In genomic region chr20:53009979-53010735, GRCh38 we compare ENCODE assay signal across 31 cellular contexts.
"Had no signal": no experiment of that assay in that cellular context is flagged by ENCODE, and none has a peak within 500 bp of the region (broad histone marks: within the 10 kb centered on the region; RNA-seq: fewer than 3 reads in every experiment).

No MANE protein-coding gene starts in this region.

- H3K27ac ChIP-seq: ascending aorta, body of pancreas, WERI-Rb-1 had no signal

- H3K4me3 Mint-ChIP-seq: activated CD4-positive, alpha-beta memory T cell treated with anti-CD3 and anti-CD28 coated beads, Interleukin-2, amount 10 ng/mL, durations not matched to agents 7 days and 5 days; activated naive CD8-positive, alpha-beta T cell treated with anti-CD3 and anti-CD28 coated beads for 36 hours; activated T-cell treated with anti-CD3 and anti-CD28 coated beads, Interleukin-2, amount 50 U/mL, for 72 hours; activated T-helper 17 cell treated with anti-CD3 and anti-CD28 coated beads, Interleukin-2, amount 50 U/mL, for 72 hours had no signal

- H3K36me3 ChIP-seq: ascending aorta, breast epithelium, MG63, WERI-Rb-1 had no signal

- H3K27me3 Mint-ChIP-seq: activated CD4-positive, alpha-beta memory T cell treated with anti-CD3 and anti-CD28 coated beads, Interleukin-2, amount 10 ng/mL, durations not matched to agents 7 days and 5 days; activated T-helper 17 cell treated with anti-CD3 and anti-CD28 coated beads, Interleukin-2, amount 50 U/mL, for 72 hours had no signal

- H3K27ac Mint-ChIP-seq: activated CD4-positive, alpha-beta memory T cell treated with anti-CD3 and anti-CD28 coated beads, Interleukin-2, amount 10 ng/mL, durations not matched to agents 7 days and 5 days; activated naive CD8-positive, alpha-beta T cell treated with anti-CD3 and anti-CD28 coated beads for 36 hours; activated T-cell treated with anti-CD3 and anti-CD28 coated beads, Interleukin-2, amount 50 U/mL, for 72 hours; activated T-helper 17 cell treated with anti-CD3 and anti-CD28 coated beads, Interleukin-2, amount 50 U/mL, for 72 hours had no signal

- H3K4me1 Mint-ChIP-seq: activated naive CD8-positive, alpha-beta T cell treated with anti-CD3 and anti-CD28 coated beads for 36 hours had no signal

- H3K27me3 ChIP-seq: ascending aorta, body of pancreas, breast epithelium, MG63 had no signal

- ATAC-seq: activated T-cell treated with anti-CD3 and anti-CD28 coated beads, Interleukin-2, amount 50 U/mL, for 72 hours; activated T-helper 17 cell treated with anti-CD3 and anti-CD28 coated beads, Interleukin-2, amount 50 U/mL, for 72 hours; body of pancreas had no signal

- DNase-seq: activated CD4-positive, alpha-beta memory T cell treated with anti-CD3 and anti-CD28 coated beads, Interleukin-2, amount 10 ng/mL, durations not matched to agents 7 days and 5 days; activated CD4-positive, alpha-beta T cell treated with anti-CD3 and anti-CD28 coated beads for 1 hour; activated CD4-positive, alpha-beta T cell treated with anti-CD3 and anti-CD28 coated beads for 48 hours; activated CD4-positive, CD25-positive, alpha-beta regulatory T cell; activated effector memory CD4-positive, alpha-beta T cell treated with anti-CD3 and anti-CD28 coated beads, Interleukin-2, amount 50 U/mL, for 16 hours; activated naive CD4-positive, alpha-beta T cell treated with Interleukin-2 at 50 U/mL for 16 hours; activated naive CD8-positive, alpha-beta T cell treated with anti-CD3 and anti-CD28 coated beads for 36 hours; activated T-cell treated with anti-CD3 and anti-CD28 coated beads, Interleukin-2, amount 50 U/mL, for 1 hour; activated T-cell treated with anti-CD3 and anti-CD28 coated beads, Interleukin-2, amount 50 U/mL, for 72 hours; amniotic stem cell; body of pancreas; Karpas-422; MG63; MV-4-11; NCI-H1092; NCI-H1436 treated with DMSO at 0.1 percent for 48 hours; NCI-H1694 treated with DMSO at 0.1 percent for 48 hours; NCI-H2029; NCI-H510A; NCI-H526; NCI-H748 treated with DMSO at 0.1 percent for 48 hours; OCI-M1; Right ventricle myocardium superior; SW 1271; T-helper 1 cell; T-helper 2 cell; T-helper 9 cell; WERI-Rb-1 had no signal

- H3K4me1 ChIP-seq: ascending aorta, body of pancreas, breast epithelium had no signal

- H3K4me3 ChIP-seq: ascending aorta, body of pancreas, breast epithelium, MG63 had no signal

- H3K9me3 ChIP-seq: ascending aorta, body of pancreas, breast epithelium had no signal
